In the genomic region with DNA sequence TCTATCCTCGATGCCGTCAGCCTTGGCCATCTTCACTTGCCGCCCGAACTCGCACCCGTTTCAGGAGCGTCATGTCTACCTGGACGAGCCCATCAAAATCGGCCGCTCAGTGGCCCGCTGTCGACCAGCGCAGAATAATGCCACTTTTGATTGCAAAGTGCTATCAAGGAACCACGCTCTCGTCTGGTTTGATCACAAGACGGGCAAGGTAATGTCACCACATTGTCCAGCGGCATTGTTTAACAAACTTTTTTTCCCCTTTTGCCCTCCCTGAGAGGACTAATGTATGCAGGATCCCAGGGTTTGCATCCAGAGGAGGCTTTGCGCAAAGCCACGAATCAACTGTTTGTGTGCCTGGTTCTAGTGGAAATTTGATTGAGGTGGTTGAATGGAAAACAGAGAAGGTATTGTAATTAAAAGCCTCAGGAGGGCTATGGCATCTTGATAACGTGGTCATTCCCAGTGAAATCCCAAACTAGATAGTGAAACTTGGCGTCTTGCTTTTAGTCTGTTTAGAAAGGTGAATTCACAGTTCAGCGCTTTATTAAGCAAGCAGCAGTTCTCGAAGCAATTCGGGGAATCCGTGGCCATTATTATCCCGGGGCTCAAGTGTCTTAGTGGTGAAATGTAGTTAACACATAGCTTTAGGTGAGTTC, we compare ENCODE assay signal across 7 cellular contexts. TPM values are rescaled to one million over a fixed set of nuclear protein-coding genes. Genes with fewer than 3 reads are reported as not detected.
DNase-seq lines count a peak whose midpoint lies in the region; ATAC-seq and TF ChIP-seq lines count a peak whose summit lies in the region.

No MANE protein-coding gene starts in this region.

- peak overlapping the region in 3 of 4 donors; percentile 87 to 91 (median 88) for H3K27ac ChIP-seq in Peyer's patch
- no peak overlapping the region for H3K27ac ChIP-seq in neutrophil

- H3K9me3 ChIP-seq in Peyer's patch (no peaks in the 10 kb centered on the region), neutrophil (no peaks in the 10 kb centered on the region)

- no peak for DNase-seq in GM12864 (ENCODE audit: low read depth)
- DNase-seq in Peyer's patch, result no peak
- peak; percentile 48 for DNase-seq in epithelial cell of proximal tubule (ENCODE audit: low read depth)
- no peak for DNase-seq in effector CD8-positive, alpha-beta T cell (lab: John Stamatoyannopoulos, UW)
- DNase-seq in cerebellar nuclear complex (lab: John Stamatoyannopoulos, UW), result no peak

- H3K27me3 ChIP-seq in Peyer's patch (no peaks in the 10 kb centered on the region), neutrophil (no peaks in the 10 kb centered on the region)

- H3K4me3 ChIP-seq in GM12864 (ENCODE audit: low read depth, low read length), result peak overlapping the region; percentile 98
- H3K4me3 ChIP-seq in Peyer's patch, result peak overlapping the region; percentile 82 to 98 (median 89)
- H3K4me3 ChIP-seq in epithelial cell of proximal tubule (ENCODE audit: low read depth, low read length), result peak overlapping the region; percentile 77
- H3K4me3 ChIP-seq in neutrophil (ENCODE audit: low read depth in 1 of 2, low read length in 1 of 2), result peak overlapping the region; percentile 98

- ATAC-seq in GM18868 (IDR thresholded peaks at IDR 0.05; ENCODE audit: unreplicated experiment), result no peak

- H3K4me1 ChIP-seq in Peyer's patch (peaks cover 0 to 24% (median 10%) of the 10 kb centered on the region in 4 donors), neutrophil (ENCODE audit: control insufficient read depth in 1 of 2, insufficient read depth in 1 of 2, low read depth in 1 of 2, low read length in 1 of 2) (peaks cover 35 to 39% of the 10 kb centered on the region in 2 experiments)

- no peak for TF ChIP-seq POLR2A in Peyer's patch (IDR thresholded peaks at IDR 0.05)

- TF ChIP-seq CTCF in GM12864 (IDR thresholded peaks at IDR 0.05; ENCODE audit: low read depth, low read length, missing control alignments) (no peak), Peyer's patch (IDR thresholded peaks at IDR 0.05) (no peak), epithelial cell of proximal tubule (conservative IDR thresholded peaks at IDR 0.05; ENCODE audit: low read depth, low read length) (no peak), neutrophil (IDR thresholded peaks at IDR 0.05) (no peak)

- peaks cover 0 to 13% (median 0%) of the 10 kb centered on the region in 3 donors for H3K36me3 ChIP-seq in Peyer's patch
- H3K36me3 ChIP-seq in neutrophil, result peaks cover 26% of the 10 kb centered on the region

RNA-seq across cellular contexts. Expression of a gene that starts 1.7 kb away (rescaled TPM):
- total RNA-seq in Peyer's patch, result 100 to 1,000 TPM in 2 of 4 donors, 10 to 100 TPM in 2; 80.8 to 215 (median 94.4) TPM
- 53.5 and 55.1 TPM in 2 replicates for total RNA-seq in epithelial cell of proximal tubule
